Comparison of ENCODE assay signal across 14 cellular contexts in genomic region chr6:111765681-111766523, GRCh38.
DNase-seq lines count a peak whose midpoint lies in the region; ATAC-seq and TF ChIP-seq lines count a peak whose summit lies in the region.
"Had no signal": no experiment of that assay in that cellular context is flagged by ENCODE, and none has a peak within 500 bp of the region (broad histone marks: within the 10 kb centered on the region; RNA-seq: fewer than 3 reads in every experiment).

No MANE protein-coding gene starts in this region.

- TF ChIP-seq CTCF in nephron progenitor cell (IDR thresholded peaks at IDR 0.05) = no peak

- H3K9me3 Mint-ChIP-seq in CD8-positive, alpha-beta memory T cell = no peaks in the 10 kb centered on the region
- H3K9me3 Mint-ChIP-seq in nephron progenitor cell = no peaks in the 10 kb centered on the region

- no peak for ATAC-seq in HG03045 (IDR thresholded peaks at IDR 0.05; ENCODE audit: unreplicated experiment)
- no peak for ATAC-seq in HG03457 (IDR thresholded peaks at IDR 0.05; ENCODE audit: unreplicated experiment)
- ATAC-seq: body of pancreas had no signal

- POLR2A ChIA-PET in CD8-positive, alpha-beta memory T cell (lab: Charles Lee) = interaction anchor here (0.7 to 1.1 kb wide), 2 partner anchors 9 to 40 kb away, joined by 3 to 4 read pairs; no protein-coding TSS in a partner anchor

- no peak overlapping the region for H3K27ac ChIP-seq in CD8-positive, alpha-beta memory T cell (ENCODE audit: low read depth, low read length)
- H3K27ac ChIP-seq in SK-N-MC = peak overlapping the region; percentile 93
- peak overlapping the region; percentile 82 for H3K27ac ChIP-seq in caudate nucleus (ENCODE audit: low read depth, low read length)
- H3K27ac ChIP-seq: body of pancreas had no signal

- H3K27ac Mint-ChIP-seq in CD8-positive, alpha-beta memory T cell = peak overlapping the region; percentile 95 to 100 (median 100)
- peak overlapping the region; percentile 36 for H3K27ac Mint-ChIP-seq in nephron progenitor cell

- H3K9me3 ChIP-seq in CD8-positive, alpha-beta memory T cell (ENCODE audit: low read length) = no peaks in the 10 kb centered on the region
- no peaks in the 10 kb centered on the region for H3K9me3 ChIP-seq in SK-N-MC (ENCODE audit: low read depth, low read length)
- H3K9me3 ChIP-seq: body of pancreas had no signal

- CTCF ChIA-PET in CD8-positive, alpha-beta memory T cell (lab: Charles Lee) = interaction anchor here (1.4 to 1.8 kb wide), 2 partner anchors 11 to 12 kb away, joined by 4 to 5 read pairs; no protein-coding TSS in a partner anchor

- no peak overlapping the region for H3K9ac ChIP-seq in SK-N-MC (ENCODE audit: insufficient read length)

- H3K27me3 ChIP-seq in CD8-positive, alpha-beta memory T cell (ENCODE audit: insufficient read depth, low read length, poor library complexity, severe bottlenecking) = no peaks in the 10 kb centered on the region
- H3K27me3 ChIP-seq: body of pancreas had no signal

- peak overlapping the region; percentile 34 to 87 (median 80) for H3K4me3 Mint-ChIP-seq in CD8-positive, alpha-beta memory T cell
- H3K4me3 Mint-ChIP-seq in nephron progenitor cell = no peak overlapping the region

- no peaks in the 10 kb centered on the region for H3K27me3 Mint-ChIP-seq in CD8-positive, alpha-beta memory T cell
- peaks cover 4% of the 10 kb centered on the region for H3K27me3 Mint-ChIP-seq in nephron progenitor cell (ENCODE audit: low read depth, poor library complexity)

- peaks cover 99% of the 10 kb centered on the region for H3K4me1 ChIP-seq in CD8-positive, alpha-beta memory T cell (ENCODE audit: insufficient read depth, low read length)
- H3K4me1 ChIP-seq: body of pancreas had no signal

- peak overlapping the region; percentile 4 for H3K4me3 ChIP-seq in CD8-positive, alpha-beta memory T cell (ENCODE audit: low read length)
- H3K4me3 ChIP-seq in SK-N-MC = no peak overlapping the region
- H3K4me3 ChIP-seq: body of pancreas had no signal

- H3K36me3 Mint-ChIP-seq in CD8-positive, alpha-beta memory T cell = peaks cover 5 to 71% (median 8%) of the 10 kb centered on the region in 3 donors
- H3K36me3 Mint-ChIP-seq in nephron progenitor cell (ENCODE audit: low read depth) = peaks cover 20% of the 10 kb centered on the region

- DNase-seq in CD8-positive, alpha-beta memory T cell = no peak
- DNase-seq in SK-N-MC (ENCODE audit: low read depth, low spot score) = no peak
- no peak for DNase-seq in caudate nucleus (lab: John Stamatoyannopoulos, UW)
- no peak for DNase-seq in nephron progenitor cell
- DNase-seq in NCI-H2227 (lab: John Stamatoyannopoulos, UW; ENCODE audit: unreplicated experiment) = no peak
- no peak for DNase-seq in NCI-H2171 treated with DMSO at 0.1 percent for 48 hours (lab: John Stamatoyannopoulos, UW)
- DNase-seq: body of pancreas, HCEC 1CT, KBM-7, NCI-H2029, substantia nigra, SW 1271 had no signal

- H3K4me1 Mint-ChIP-seq in CD8-positive, alpha-beta memory T cell = peaks cover 99 to 100% (median 100%) of the 10 kb centered on the region in 3 donors
- peaks cover 75% of the 10 kb centered on the region for H3K4me1 Mint-ChIP-seq in nephron progenitor cell

- no peaks in the 10 kb centered on the region for H3K36me3 ChIP-seq in CD8-positive, alpha-beta memory T cell (ENCODE audit: insufficient read depth, low read length)
- peaks cover 5% of the 10 kb centered on the region for H3K36me3 ChIP-seq in SK-N-MC (ENCODE audit: insufficient read depth, low read length)
